16 cellular contexts compared by ENCODE assay signal in genomic region chr1:200556005-200556404, GRCh38.
DNase-seq lines count a peak whose midpoint lies in the region; ATAC-seq and TF ChIP-seq lines count a peak whose summit lies in the region.
"Had no signal": no experiment of that assay in that cellular context is flagged by ENCODE, and none has a peak within 500 bp of the region (broad histone marks: within the 10 kb centered on the region; RNA-seq: fewer than 3 reads in every experiment).

No MANE protein-coding gene starts in this region.

- H3K4me1 ChIP-seq in cardiac muscle cell (ENCODE audit: low read depth) (no peaks in the 10 kb centered on the region), right cardiac atrium (ENCODE audit: control insufficient read depth, insufficient read depth, low read length) (no peaks in the 10 kb centered on the region), OCI-LY3 (ENCODE audit: low read length) (peaks cover 7% of the 10 kb centered on the region)

- no peak overlapping the region for H3K27ac Mint-ChIP-seq in type B pancreatic cell
- H3K27ac Mint-ChIP-seq: activated naive CD8-positive, alpha-beta T cell treated with anti-CD3 and anti-CD28 coated beads, Interleukin-2, amount 50 U/mL, for 24 hours; B cell; immature natural killer cell had no signal

- peak; percentile 13 for TF ChIP-seq CTCF in cardiac muscle cell (IDR thresholded peaks at IDR 0.05; ENCODE audit: low read depth, low read length)
- peak; percentile 42; the same call in 1 of the 2 replicates for TF ChIP-seq CTCF in OCI-LY3 (IDR thresholded peaks at IDR 0.05; ENCODE audit: low read depth, low read length)
- TF ChIP-seq CTCF in type B pancreatic cell (conservative IDR thresholded peaks at IDR 0.05), result peak; percentile 43

- no peaks in the 10 kb centered on the region for H3K27me3 ChIP-seq in cardiac muscle cell
- H3K27me3 ChIP-seq in right cardiac atrium (ENCODE audit: control insufficient read depth, insufficient read depth), result no peaks in the 10 kb centered on the region
- H3K27me3 ChIP-seq in OCI-LY3 (ENCODE audit: low read depth, low read length), result no peaks in the 10 kb centered on the region

- intact Hi-C loops in right cardiac atrium (cut with DNase I), result no loop called here

- H3K36me3 Mint-ChIP-seq in type B pancreatic cell, result peaks cover 5% of the 10 kb centered on the region
- H3K36me3 Mint-ChIP-seq: immature natural killer cell had no signal

- H3K79me2 ChIP-seq in OCI-LY3 (ENCODE audit: low read length), result no peaks in the 10 kb centered on the region

- H3K4me2 ChIP-seq in OCI-LY3 (ENCODE audit: low read length), result no peak overlapping the region

- H3K27ac ChIP-seq in cardiac muscle cell, result no peak overlapping the region
- no peak overlapping the region for H3K27ac ChIP-seq in right cardiac atrium (ENCODE audit: low read length)
- no peak overlapping the region for H3K27ac ChIP-seq in OCI-LY3 (ENCODE audit: low read length)

- H4K20me1 ChIP-seq in OCI-LY3 (ENCODE audit: insufficient read depth, low read length), result no peaks in the 10 kb centered on the region

- H3K4me3 ChIP-seq in cardiac muscle cell, result no peak overlapping the region
- no peak overlapping the region for H3K4me3 ChIP-seq in right cardiac atrium (ENCODE audit: low read length)
- H3K4me3 ChIP-seq in OCI-LY3 (ENCODE audit: low read length), result no peak overlapping the region
- H3K4me3 ChIP-seq: mucosa of descending colon had no signal

- no peaks in the 10 kb centered on the region for H3K9me3 Mint-ChIP-seq in type B pancreatic cell
- H3K9me3 Mint-ChIP-seq: activated naive CD8-positive, alpha-beta T cell treated with anti-CD3 and anti-CD28 coated beads, Interleukin-2, amount 50 U/mL, for 24 hours; immature natural killer cell had no signal

- no peak overlapping the region for H3K9ac ChIP-seq in OCI-LY3 (ENCODE audit: low read length)

- H3K36me3 ChIP-seq in cardiac muscle cell, result no peaks in the 10 kb centered on the region
- peaks cover 22% of the 10 kb centered on the region for H3K36me3 ChIP-seq in OCI-LY3 (replicated peaks; ENCODE audit: low read depth, low read length)

- H2AFZ ChIP-seq in OCI-LY3 (ENCODE audit: low read depth, low read length), result no peak overlapping the region

- ATAC-seq in right cardiac atrium (no peak), GM18502 (IDR thresholded peaks at IDR 0.05; ENCODE audit: poor library complexity, unreplicated experiment) (no peak), GM21717 (IDR thresholded peaks at IDR 0.05; ENCODE audit: unreplicated experiment) (no peak), HG03565 (IDR thresholded peaks at IDR 0.05; ENCODE audit: unreplicated experiment) (no peak)
- ATAC-seq: activated naive CD8-positive, alpha-beta T cell treated with anti-CD3 and anti-CD28 coated beads, Interleukin-2, amount 50 U/mL, for 24 hours; mucosa of descending colon had no signal

- DNase-seq in cardiac muscle cell (ENCODE audit: low read depth in 1 of 2, low spot score in 1 of 2) (no peak), right cardiac atrium (no peak), fibroblast of peridontal ligament (ENCODE audit: extremely low read depth) (peak; percentile 25), type B pancreatic cell (ENCODE audit: extremely low spot score, unreplicated experiment) (no peak)
- DNase-seq: activated naive CD8-positive, alpha-beta T cell treated with anti-CD3 and anti-CD28 coated beads, Interleukin-2, amount 50 U/mL, for 24 hours; cortex of kidney; GF-D8; immature natural killer cell; mucosa of descending colon; NCI-H146; retina had no signal

- H3K9me3 ChIP-seq in cardiac muscle cell (ENCODE audit: low read depth), result no peaks in the 10 kb centered on the region
- H3K9me3 ChIP-seq in right cardiac atrium (ENCODE audit: control insufficient read depth, low read length), result no peaks in the 10 kb centered on the region
- no peaks in the 10 kb centered on the region for H3K9me3 ChIP-seq in OCI-LY3 (ENCODE audit: insufficient read depth, low read length)
- H3K9me3 ChIP-seq: mucosa of descending colon had no signal

- no peaks in the 10 kb centered on the region for H3K27me3 Mint-ChIP-seq in type B pancreatic cell
- H3K27me3 Mint-ChIP-seq: activated naive CD8-positive, alpha-beta T cell treated with anti-CD3 and anti-CD28 coated beads, Interleukin-2, amount 50 U/mL, for 24 hours; B cell had no signal

- no peak overlapping the region for H3K4me3 Mint-ChIP-seq in type B pancreatic cell
- H3K4me3 Mint-ChIP-seq: activated naive CD8-positive, alpha-beta T cell treated with anti-CD3 and anti-CD28 coated beads, Interleukin-2, amount 50 U/mL, for 24 hours; B cell; immature natural killer cell had no signal

- no peaks in the 10 kb centered on the region for H3K4me1 Mint-ChIP-seq in type B pancreatic cell (ENCODE audit: unreplicated experiment)
- H3K4me1 Mint-ChIP-seq: activated naive CD8-positive, alpha-beta T cell treated with anti-CD3 and anti-CD28 coated beads, Interleukin-2, amount 50 U/mL, for 24 hours; B cell; immature natural killer cell had no signal
